ENCODE assay signal across 2 cellular contexts in the genomic region with DNA sequence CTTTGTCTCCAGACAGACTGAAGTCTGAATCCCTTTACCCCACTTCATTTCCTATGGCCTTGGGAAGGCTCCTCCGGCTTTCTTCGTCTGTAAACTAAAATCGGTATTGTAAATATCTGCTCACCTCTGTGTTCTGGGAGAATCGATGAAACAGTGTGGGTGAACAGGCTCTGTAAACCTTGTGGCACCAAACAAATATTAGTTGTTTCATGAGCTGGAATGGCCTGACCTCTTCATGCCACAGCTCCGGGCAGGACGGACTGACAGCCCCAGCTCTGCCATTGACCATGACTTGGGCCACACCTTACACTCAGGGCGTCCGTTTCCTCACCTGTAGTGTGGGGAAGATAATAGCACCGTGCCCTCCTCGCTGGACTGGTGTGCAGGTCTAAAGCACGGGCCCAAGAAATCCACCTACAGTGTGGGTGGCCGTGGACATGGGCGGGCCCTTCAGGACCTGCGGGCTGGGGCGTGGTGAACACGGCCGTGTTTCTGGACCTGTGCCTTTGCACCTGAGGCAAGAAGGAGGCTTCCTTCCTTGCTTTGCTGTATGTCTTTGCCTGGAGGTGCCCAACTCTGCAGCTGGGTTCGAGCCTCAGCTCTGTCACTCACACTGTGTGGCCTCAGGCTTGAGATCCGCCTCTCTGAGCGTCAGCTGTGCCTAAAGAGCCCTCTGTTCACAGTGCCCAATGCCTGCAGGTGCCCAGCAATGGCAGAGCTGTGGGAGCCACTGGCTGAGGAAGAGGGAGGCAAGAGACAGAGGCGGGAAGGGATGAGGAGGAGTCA.
A peak's percentile ranks its signal among the peaks of the same experiment; 100 is the strongest.
TF ChIP-seq lines count a peak whose summit lies in the region.

No MANE protein-coding gene starts in this region.

TF ChIP-seq in K562, 482 proteins besides CTCF, POLR2A, EP300 and RAD21:
- TF ChIP-seq THRAP3 (IDR thresholded peaks at IDR 0.05; ENCODE audit: borderline replicate concordance) (no peak), PCBP2 (IDR thresholded peaks at IDR 0.05; ENCODE audit: low read depth, low read length, poor library complexity, severe bottlenecking) (no peak)

TF ChIP-seq in liver, 16 proteins besides CTCF, POLR2A, EP300 and RAD21:
- TF ChIP-seq JUND (IDR thresholded peaks at IDR 0.05) (no peak), EGR1 (IDR thresholded peaks at IDR 0.05; ENCODE audit: low read depth in 2 of 2) (no peak), HNF4G (IDR thresholded peaks at IDR 0.05) (no peak), YY1 (IDR thresholded peaks at IDR 0.05) (peak; percentile 66), FOXA2 (IDR thresholded peaks at IDR 0.05) (peak; percentile 72), FOXA1 (IDR thresholded peaks at IDR 0.05) (peak; percentile 64), TAF1 (conservative IDR thresholded peaks at IDR 0.05) (peak; percentile 50), RXRA (IDR thresholded peaks at IDR 0.05) (peak; percentile 78 to 89), HNF4A (conservative IDR thresholded peaks at IDR 0.05) (peak; percentile 64 to 66), GABPA (IDR thresholded peaks at IDR 0.05 in 1 of 2, conservative IDR thresholded peaks at IDR 0.05 in 1 of 2) (no peak), SP1 (IDR thresholded peaks at IDR 0.05) (peak; percentile 81), NR2F2 (IDR thresholded peaks at IDR 0.05) (no peak)
- TF ChIP-seq, protein P1, sequence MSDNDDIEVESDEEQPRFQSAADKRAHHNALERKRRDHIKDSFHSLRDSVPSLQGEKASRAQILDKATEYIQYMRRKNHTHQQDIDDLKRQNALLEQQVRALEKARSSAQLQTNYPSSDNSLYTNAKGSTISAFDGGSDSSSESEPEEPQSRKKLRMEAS (IDR thresholded peaks at IDR 0.05) = no peak
- TF ChIP-seq, protein P2, sequence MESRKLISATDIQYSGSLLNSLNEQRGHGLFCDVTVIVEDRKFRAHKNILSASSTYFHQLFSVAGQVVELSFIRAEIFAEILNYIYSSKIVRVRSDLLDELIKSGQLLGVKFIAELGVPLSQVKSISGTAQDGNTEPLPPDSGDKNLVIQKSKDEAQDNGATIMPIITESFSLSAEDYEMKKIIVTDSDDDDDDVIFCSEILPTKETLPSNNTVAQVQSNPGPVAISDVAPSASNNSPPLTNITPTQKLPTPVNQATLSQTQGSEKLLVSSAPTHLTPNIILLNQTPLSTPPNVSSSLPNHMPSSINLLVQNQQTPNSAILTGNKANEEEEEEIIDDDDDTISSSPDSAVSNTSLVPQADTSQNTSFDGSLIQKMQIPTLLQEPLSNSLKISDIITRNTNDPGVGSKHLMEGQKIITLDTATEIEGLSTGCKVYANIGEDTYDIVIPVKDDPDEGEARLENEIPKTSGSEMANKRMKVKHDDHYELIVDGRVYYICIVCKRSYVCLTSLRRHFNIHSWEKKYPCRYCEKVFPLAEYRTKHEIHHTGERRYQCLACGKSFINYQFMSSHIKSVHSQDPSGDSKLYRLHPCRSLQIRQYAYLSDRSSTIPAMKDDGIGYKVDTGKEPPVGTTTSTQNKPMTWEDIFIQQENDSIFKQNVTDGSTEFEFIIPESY (IDR thresholded peaks at IDR 0.05) = peak; percentile 51
